In genomic region chr9:1005043-1005667, GRCh38 we compare ENCODE assay signal across 9 cellular contexts. TPM values are rescaled to one million over a fixed set of nuclear protein-coding genes. Genes with fewer than 3 reads are reported as not detected.
A peak's percentile ranks its signal among the peaks of the same experiment; 100 is the strongest.
DNase-seq lines count a peak whose midpoint lies in the region; ATAC-seq and TF ChIP-seq lines count a peak whose summit lies in the region.
"Had no signal": no experiment of that assay in that cellular context is flagged by ENCODE, and none has a peak within 500 bp of the region (broad histone marks: within the 10 kb centered on the region; RNA-seq: fewer than 3 reads in every experiment).

No MANE protein-coding gene starts in this region.

- peaks cover 18% of the 10 kb centered on the region for H3K27me3 Mint-ChIP-seq in brain

- H3K27ac ChIP-seq in 22Rv1 = no peak overlapping the region

- H3K4me1 Mint-ChIP-seq in brain = peaks cover 21% of the 10 kb centered on the region

- H3K27ac Mint-ChIP-seq in brain = peak overlapping the region in 1 of 5 experiments; percentile 62
- H3K27ac Mint-ChIP-seq: stimulated activated naive CD8-positive, alpha-beta T cell treated with anti-CD3 and anti-CD28 coated beads, Interleukin-15, Interleukin-2, amounts not matched to agents 100 ng/mL and 50 ng/mL, for 24 hours had no signal

- peak; percentile 77 for TF ChIP-seq CTCF in 22Rv1 (IDR thresholded peaks at IDR 0.05)
- peak; percentile 61 to 74 for TF ChIP-seq CTCF in brain (conservative IDR thresholded peaks at IDR 0.05)

- ATAC-seq in HG02642 (IDR thresholded peaks at IDR 0.05; ENCODE audit: poor library complexity, unreplicated experiment) = peak; percentile 42
- ATAC-seq in HG02840 (IDR thresholded peaks at IDR 0.05; ENCODE audit: low FRiP score, unreplicated experiment) = no peak

- peaks cover 0 to 2% (median 2%) of the 10 kb centered on the region in 5 experiments for H3K9me3 Mint-ChIP-seq in brain
- H3K9me3 Mint-ChIP-seq: stimulated activated naive CD8-positive, alpha-beta T cell treated with anti-CD3 and anti-CD28 coated beads, Interleukin-15, Interleukin-2, amounts not matched to agents 100 ng/mL and 50 ng/mL, for 24 hours had no signal

- H3K4me3 Mint-ChIP-seq in brain = peak overlapping the region in 1 of 5 experiments; percentile 9
- H3K4me3 Mint-ChIP-seq: stimulated activated naive CD8-positive, alpha-beta T cell treated with anti-CD3 and anti-CD28 coated beads, Interleukin-15, Interleukin-2, amounts not matched to agents 100 ng/mL and 50 ng/mL, for 24 hours had no signal

- no peaks in the 10 kb centered on the region for H3K36me3 Mint-ChIP-seq in brain

- DNase-seq in ELR (ENCODE audit: low read depth) = peak; percentile 59
- DNase-seq in NCI-H510A treated with DMSO at 0.1 percent for 48 hours (lab: John Stamatoyannopoulos, UW) = peak; percentile 31
- DNase-seq in kidney glomerular epithelial cell (lab: John Stamatoyannopoulos, UW) = peak; percentile 46
- no peak for DNase-seq in cerebellar nuclear complex (lab: John Stamatoyannopoulos, UW)

RNA-seq across cellular contexts. Expression of gene DMRT3, which starts 28.7 kb away (rescaled TPM):
- 0.29 TPM for polyA plus RNA-seq in brain (ENCODE audit: insufficient read depth, low read depth, low replicate concordance)

RNA-seq across cellular contexts. Expression of gene DMRT2, which starts 45.0 kb away (rescaled TPM):
- polyA plus RNA-seq in brain (ENCODE audit: insufficient read depth, low read depth, low replicate concordance) = 4.2 TPM

Comparison
In these comparisons a context has a peak if more than half of its experiments do, and no peak if none do; other contexts are left out.
1. DNase-seq: peak in ELR (single experiment), NCI-H510A treated with DMSO at 0.1 percent for 48 hours (single experiment) and kidney glomerular epithelial cell (single experiment); none in cerebellar nuclear complex (0 of 2).